ENCODE assay signal across 30 cellular contexts in the genomic region with DNA sequence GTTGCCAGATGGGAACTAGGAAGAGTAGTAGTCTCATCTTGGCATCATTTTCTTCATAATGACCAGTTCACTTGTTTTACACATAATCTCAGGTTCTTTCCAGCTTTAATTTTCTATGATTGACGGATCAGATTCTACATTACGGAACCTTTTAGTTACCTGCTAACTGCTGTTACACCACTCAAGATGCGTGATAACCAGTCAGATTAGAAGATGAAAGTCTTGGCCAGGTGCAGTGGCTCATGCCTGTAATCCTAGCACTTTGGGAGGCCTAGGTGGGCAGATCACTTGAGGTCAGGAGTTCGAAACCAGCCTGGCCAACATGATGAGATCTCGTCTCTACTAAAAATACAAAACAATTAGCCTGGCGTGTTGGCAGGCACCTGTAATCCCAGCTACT.
"Had no signal": no experiment of that assay in that cellular context is flagged by ENCODE, and none has a peak within 500 bp of the region (broad histone marks: within the 10 kb centered on the region; RNA-seq: fewer than 3 reads in every experiment).

No MANE protein-coding gene starts in this region.

- H3K4me3 ChIP-seq: adrenal gland, body of pancreas, colonic mucosa had no signal

- ATAC-seq: activated CD4-positive, alpha-beta T cell treated with anti-CD3 and anti-CD28 coated beads for 36 hours; activated CD8-positive, alpha-beta memory T cell treated with anti-CD3 and anti-CD28 coated beads, Interleukin-2, amount 10 ng/mL, durations not matched to agents 7 days and 5 days; activated CD8-positive, alpha-beta T cell treated with anti-CD3 and anti-CD28 coated beads, Interleukin-2, amount 10 ng/mL, durations not matched to agents 7 days and 5 days; body of pancreas; esophagus mucosa; T-helper 17 cell had no signal

- H3K27me3 ChIP-seq: adrenal gland, body of pancreas, colonic mucosa had no signal

- H3K9me3 ChIP-seq: adrenal gland, body of pancreas, colonic mucosa had no signal

- H3K4me1 ChIP-seq: adrenal gland, body of pancreas, colonic mucosa had no signal

- H3K27ac Mint-ChIP-seq: activated CD4-positive, alpha-beta memory T cell treated with anti-CD3 and anti-CD28 coated beads for 36 hours; activated CD4-positive, alpha-beta T cell treated with anti-CD3 and anti-CD28 coated beads for 36 hours; activated CD4-positive, alpha-beta T cell treated with anti-CD3 and anti-CD28 coated beads, Interleukin-2, amount 10 ng/mL, durations not matched to agents 24 days and 14 days; activated CD8-positive, alpha-beta memory T cell treated with anti-CD3 and anti-CD28 coated beads, Interleukin-2, amount 10 ng/mL, durations not matched to agents 7 days and 5 days; activated CD8-positive, alpha-beta T cell treated with anti-CD3 and anti-CD28 coated beads, Interleukin-2, amount 10 ng/mL, durations not matched to agents 7 days and 5 days; activated naive CD4-positive, alpha-beta T cell treated with anti-CD3 and anti-CD28 coated beads for 36 hours; activated naive CD4-positive, alpha-beta T cell treated with anti-CD3 and anti-CD28 coated beads, Interleukin-2, amount 50 U/mL, for 24 hours; activated T-helper 1 cell treated with anti-CD3 and anti-CD28 coated beads, Interleukin-12 subunit alpha, Interleukin-12 subunit beta, Interleukin-2, Interleukin-4 antibody, amounts not matched to agents 30 ng/mL and 10 ng/mL and 1 ng/mL, durations not matched to agents 14 hours and 24 hours and 36 hours; activated T-helper 2 cell treated with anti-CD3 and anti-CD28 coated beads, Interferon-gamma antibody, Interleukin-2, Interleukin-4, amounts not matched to agents 10 μg/mL and 5 μg/mL and 100 μg/mL, durations not matched to agents 14 hours and 24 hours and 36 hours; T-helper 17 cell; T-helper 2 cell treated with Interferon-gamma antibody and Interleukin-4, amounts not matched to agents 5 μg/mL and 100 μg/mL, for 36 hours had no signal

- H3K27ac ChIP-seq: adrenal gland, body of pancreas, colonic mucosa had no signal

- H3K27me3 Mint-ChIP-seq: activated CD4-positive, alpha-beta memory T cell treated with anti-CD3 and anti-CD28 coated beads for 36 hours; activated CD4-positive, alpha-beta T cell treated with anti-CD3 and anti-CD28 coated beads for 36 hours; activated CD4-positive, alpha-beta T cell treated with anti-CD3 and anti-CD28 coated beads, Interleukin-2, amount 10 ng/mL, durations not matched to agents 24 days and 14 days; activated CD8-positive, alpha-beta memory T cell treated with anti-CD3 and anti-CD28 coated beads, Interleukin-2, amount 10 ng/mL, durations not matched to agents 7 days and 5 days; activated naive CD4-positive, alpha-beta T cell treated with anti-CD3 and anti-CD28 coated beads, Interleukin-2, amount 50 U/mL, for 24 hours; T-helper 17 cell had no signal

- H3K9me3 Mint-ChIP-seq: activated CD4-positive, alpha-beta memory T cell treated with anti-CD3 and anti-CD28 coated beads for 36 hours; activated CD4-positive, alpha-beta T cell treated with anti-CD3 and anti-CD28 coated beads, Interleukin-2, amount 10 ng/mL, durations not matched to agents 24 days and 14 days; activated naive CD4-positive, alpha-beta T cell treated with anti-CD3 and anti-CD28 coated beads for 36 hours; activated naive CD4-positive, alpha-beta T cell treated with anti-CD3 and anti-CD28 coated beads, Interleukin-2, amount 50 U/mL, for 24 hours; activated T-helper 1 cell treated with anti-CD3 and anti-CD28 coated beads, Interleukin-12 subunit alpha, Interleukin-12 subunit beta, Interleukin-2, Interleukin-4 antibody, amounts not matched to agents 30 ng/mL and 10 ng/mL and 1 ng/mL, durations not matched to agents 14 hours and 24 hours and 36 hours; activated T-helper 2 cell treated with anti-CD3 and anti-CD28 coated beads, Interferon-gamma antibody, Interleukin-2, Interleukin-4, amounts not matched to agents 10 μg/mL and 5 μg/mL and 100 μg/mL, durations not matched to agents 14 hours and 24 hours and 36 hours; T-helper 2 cell treated with Interferon-gamma antibody and Interleukin-4, amounts not matched to agents 5 μg/mL and 100 μg/mL, for 36 hours had no signal

- H3K4me3 Mint-ChIP-seq: activated CD4-positive, alpha-beta memory T cell treated with anti-CD3 and anti-CD28 coated beads for 36 hours; activated CD4-positive, alpha-beta T cell treated with anti-CD3 and anti-CD28 coated beads for 36 hours; activated CD4-positive, alpha-beta T cell treated with anti-CD3 and anti-CD28 coated beads, Interleukin-2, amount 10 ng/mL, durations not matched to agents 24 days and 14 days; activated CD8-positive, alpha-beta memory T cell treated with anti-CD3 and anti-CD28 coated beads, Interleukin-2, amount 10 ng/mL, durations not matched to agents 7 days and 5 days; activated CD8-positive, alpha-beta T cell treated with anti-CD3 and anti-CD28 coated beads, Interleukin-2, amount 10 ng/mL, durations not matched to agents 7 days and 5 days; activated naive CD4-positive, alpha-beta T cell treated with anti-CD3 and anti-CD28 coated beads for 36 hours; activated naive CD4-positive, alpha-beta T cell treated with anti-CD3 and anti-CD28 coated beads, Interleukin-2, amount 50 U/mL, for 24 hours; activated T-helper 1 cell treated with anti-CD3 and anti-CD28 coated beads, Interleukin-12 subunit alpha, Interleukin-12 subunit beta, Interleukin-2, Interleukin-4 antibody, amounts not matched to agents 30 ng/mL and 10 ng/mL and 1 ng/mL, durations not matched to agents 14 hours and 24 hours and 36 hours; T-helper 17 cell; T-helper 2 cell treated with Interferon-gamma antibody and Interleukin-4, amounts not matched to agents 5 μg/mL and 100 μg/mL, for 36 hours had no signal

- H3K36me3 ChIP-seq: adrenal gland, colonic mucosa had no signal

- DNase-seq: activated CD4-positive, alpha-beta memory T cell treated with anti-CD3 and anti-CD28 coated beads for 36 hours; activated CD4-positive, alpha-beta T cell treated with anti-CD3 and anti-CD28 coated beads for 36 hours; activated CD4-positive, alpha-beta T cell treated with anti-CD3 and anti-CD28 coated beads, Interleukin-2, amount 10 ng/mL, durations not matched to agents 24 days and 14 days; activated CD4-positive, CD25-positive, alpha-beta regulatory T cell; activated CD4-positive, CD25-positive, alpha-beta regulatory T cell treated with anti-CD3 and anti-CD28 coated beads, Interleukin-2, amount 50 U/mL, for 72 hours; activated CD8-positive, alpha-beta memory T cell treated with anti-CD3 and anti-CD28 coated beads, Interleukin-2, amount 10 ng/mL, durations not matched to agents 7 days and 5 days; activated CD8-positive, alpha-beta memory T cell treated with anti-CD3 and anti-CD28 coated beads, Interleukin-2, amount 50 U/mL, for 4 hours; activated CD8-positive, alpha-beta T cell treated with anti-CD3 and anti-CD28 coated beads, Interleukin-2, amount 10 ng/mL, durations not matched to agents 7 days and 5 days; activated effector memory CD4-positive, alpha-beta T cell treated with anti-CD3 and anti-CD28 coated beads, Interleukin-2, amount 50 U/mL, for 16 hours; activated naive CD4-positive, alpha-beta T cell treated with anti-CD3 and anti-CD28 coated beads for 36 hours; activated T-cell treated with anti-CD3 and anti-CD28 coated beads, Interleukin-2, amount 50 U/mL, for 1 hour; activated T-cell treated with anti-CD3 and anti-CD28 coated beads, Interleukin-2, amount 50 U/mL, for 48 hours; adrenal gland; amygdala; aorta; body of pancreas; central memory CD4-positive, alpha-beta T cell; cerebellar nuclear complex; colonic mucosa; effector CD8-positive, alpha-beta T cell; foreskin fibroblast; head of caudate nucleus; T-helper 1 cell; T-helper 17 cell; T1000 had no signal
